1 cellular context compared by ENCODE assay signal in the genomic region with DNA sequence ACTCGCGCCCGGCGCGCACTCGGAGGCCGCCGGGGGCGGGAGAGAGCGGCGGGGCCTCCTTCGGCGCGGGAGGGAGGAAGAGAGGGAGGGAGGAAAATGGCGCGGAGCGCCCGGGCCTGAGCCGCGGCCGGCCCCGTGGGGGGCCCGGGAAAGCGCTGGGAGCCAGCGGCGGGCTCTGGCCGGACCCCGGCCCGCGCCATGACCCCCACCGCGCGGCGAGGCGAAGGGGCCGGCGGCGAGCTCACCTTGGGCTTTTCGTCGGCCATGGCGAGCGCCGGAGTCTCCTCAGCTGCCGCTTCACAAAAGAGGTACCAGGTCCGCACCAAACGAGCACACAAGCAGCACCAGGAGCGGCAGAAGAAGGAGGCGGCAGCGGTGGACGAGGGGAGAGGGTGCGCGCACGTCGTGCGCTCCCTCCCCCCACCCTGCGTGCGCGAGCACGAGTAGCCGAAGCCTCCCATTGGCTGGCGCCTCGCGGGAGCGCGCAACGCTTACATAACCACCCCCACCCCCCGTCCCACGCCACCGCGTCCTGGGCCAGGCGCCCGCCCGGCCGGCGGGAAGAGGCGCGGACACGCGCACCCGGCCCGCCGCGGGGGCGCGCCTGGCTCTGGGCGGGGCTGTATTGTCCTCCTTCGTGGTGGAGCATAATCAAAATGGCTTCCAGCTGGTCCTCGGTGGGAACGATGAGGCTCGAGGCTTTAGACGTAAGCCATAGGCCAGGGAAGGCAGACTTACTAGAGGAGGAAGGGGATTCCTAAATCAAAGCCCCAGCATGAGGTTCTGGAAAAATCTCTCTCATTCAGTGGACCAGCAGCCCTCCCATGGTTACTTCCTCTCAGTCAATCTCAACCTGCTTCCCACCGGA.
A peak's percentile ranks its signal among the peaks of the same experiment; 100 is the strongest.
TF ChIP-seq lines count a peak whose summit lies in the region.

A gene (minus strand): TSS at position 391 of the 868 bp plus-strand sequence. CDS start 125 bp downstream, at position 266.

TF ChIP-seq in HepG2, 621 proteins besides CTCF, POLR2A, EP300 and RAD21 (continued from another document and continues in another):
- TF ChIP-seq FOXC1 (CRISPR knock-in tag; IDR thresholded peaks at IDR 0.05; ENCODE audit: borderline replicate concordance) = 0 out of 2 replicates have a peak, but pooled peaks have one; percentile 34
- TF ChIP-seq, protein P1, sequence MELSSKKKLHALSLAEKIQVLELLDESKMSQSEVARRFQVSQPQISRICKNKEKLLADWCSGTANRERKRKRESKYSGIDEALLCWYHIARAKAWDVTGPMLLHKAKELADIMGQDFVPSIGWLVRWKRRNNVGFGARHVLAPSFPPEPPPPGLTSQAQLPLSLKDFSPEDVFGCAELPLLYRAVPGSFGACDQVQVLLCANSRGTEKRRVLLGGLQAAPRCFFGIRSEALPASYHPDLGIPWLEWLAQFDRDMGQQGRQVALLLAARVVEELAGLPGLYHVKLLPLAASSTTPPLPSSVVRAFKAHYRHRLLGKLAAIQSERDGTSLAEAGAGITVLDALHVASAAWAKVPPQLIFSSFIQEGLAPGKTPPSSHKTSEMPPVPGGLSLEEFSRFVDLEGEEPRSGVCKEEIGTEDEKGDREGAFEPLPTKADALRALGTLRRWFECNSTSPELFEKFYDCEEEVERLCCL (CRISPR knock-in tag; IDR thresholded peaks at IDR 0.05; ENCODE audit: borderline replicate concordance) = no peak
- TF ChIP-seq ZMYM4 (CRISPR knock-in tag; IDR thresholded peaks at IDR 0.05) = peak; percentile 65
- TF ChIP-seq, protein P2, sequence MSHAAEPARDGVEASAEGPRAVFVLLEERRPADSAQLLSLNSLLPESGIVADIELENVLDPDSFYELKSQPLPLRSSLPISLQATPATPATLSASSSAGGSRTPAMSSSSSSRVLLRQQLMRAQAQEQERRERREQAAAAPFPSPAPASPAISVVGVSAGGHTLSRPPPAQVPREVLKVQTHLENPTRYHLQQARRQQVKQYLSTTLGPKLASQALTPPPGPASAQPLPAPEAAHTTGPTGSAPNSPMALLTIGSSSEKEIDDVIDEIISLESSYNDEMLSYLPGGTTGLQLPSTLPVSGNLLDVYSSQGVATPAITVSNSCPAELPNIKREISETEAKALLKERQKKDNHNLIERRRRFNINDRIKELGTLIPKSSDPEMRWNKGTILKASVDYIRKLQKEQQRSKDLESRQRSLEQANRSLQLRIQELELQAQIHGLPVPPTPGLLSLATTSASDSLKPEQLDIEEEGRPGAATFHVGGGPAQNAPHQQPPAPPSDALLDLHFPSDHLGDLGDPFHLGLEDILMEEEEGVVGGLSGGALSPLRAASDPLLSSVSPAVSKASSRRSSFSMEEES (CRISPR knock-in tag; IDR thresholded peaks at IDR 0.05) = no peak
- TF ChIP-seq, protein P3, sequence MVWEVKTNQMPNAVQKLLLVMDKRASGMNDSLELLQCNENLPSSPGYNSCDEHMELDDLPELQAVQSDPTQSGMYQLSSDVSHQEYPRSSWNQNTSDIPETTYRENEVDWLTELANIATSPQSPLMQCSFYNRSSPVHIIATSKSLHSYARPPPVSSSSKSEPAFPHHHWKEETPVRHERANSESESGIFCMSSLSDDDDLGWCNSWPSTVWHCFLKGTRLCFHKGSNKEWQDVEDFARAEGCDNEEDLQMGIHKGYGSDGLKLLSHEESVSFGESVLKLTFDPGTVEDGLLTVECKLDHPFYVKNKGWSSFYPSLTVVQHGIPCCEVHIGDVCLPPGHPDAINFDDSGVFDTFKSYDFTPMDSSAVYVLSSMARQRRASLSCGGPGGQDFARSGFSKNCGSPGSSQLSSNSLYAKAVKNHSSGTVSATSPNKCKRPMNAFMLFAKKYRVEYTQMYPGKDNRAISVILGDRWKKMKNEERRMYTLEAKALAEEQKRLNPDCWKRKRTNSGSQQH (CRISPR knock-in tag; IDR thresholded peaks at IDR 0.05; ENCODE audit: low read depth) = peak; percentile 13; the same call in 1 of the 2 replicates
- TF ChIP-seq ZNF343 (CRISPR knock-in tag; IDR thresholded peaks at IDR 0.05) = no peak; the same call in 1 of the 2 replicates
- TF ChIP-seq POLR2G (IDR thresholded peaks at IDR 0.05; ENCODE audit: low read depth, low read length) = peak; percentile 77
- TF ChIP-seq, protein P4, sequence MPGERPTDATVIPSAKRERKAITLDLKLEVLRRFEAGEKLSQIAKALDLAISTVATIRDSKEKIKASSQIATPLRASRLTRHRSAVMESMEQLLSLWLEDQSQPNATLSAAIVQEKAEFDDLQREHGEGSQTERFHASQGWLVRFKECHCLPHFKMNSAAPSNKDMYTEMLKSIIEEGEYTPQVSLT (CRISPR knock-in tag; IDR thresholded peaks at IDR 0.05; ENCODE audit: borderline replicate concordance, low read depth) = no peak
- TF ChIP-seq REL (CRISPR knock-in tag; conservative IDR thresholded peaks at IDR 0.05) = peak; percentile 13; the same call in 1 of the 2 replicates
- no peak for TF ChIP-seq NONO (IDR thresholded peaks at IDR 0.05)
- TF ChIP-seq NONO (CRISPR knock-in tag; conservative IDR thresholded peaks at IDR 0.05) = peak; percentile 80
- TF ChIP-seq KDM3A (CRISPR knock-in tag; IDR thresholded peaks at IDR 0.05; ENCODE audit: low read depth) = peak; percentile 21
- TF ChIP-seq, protein P5, sequence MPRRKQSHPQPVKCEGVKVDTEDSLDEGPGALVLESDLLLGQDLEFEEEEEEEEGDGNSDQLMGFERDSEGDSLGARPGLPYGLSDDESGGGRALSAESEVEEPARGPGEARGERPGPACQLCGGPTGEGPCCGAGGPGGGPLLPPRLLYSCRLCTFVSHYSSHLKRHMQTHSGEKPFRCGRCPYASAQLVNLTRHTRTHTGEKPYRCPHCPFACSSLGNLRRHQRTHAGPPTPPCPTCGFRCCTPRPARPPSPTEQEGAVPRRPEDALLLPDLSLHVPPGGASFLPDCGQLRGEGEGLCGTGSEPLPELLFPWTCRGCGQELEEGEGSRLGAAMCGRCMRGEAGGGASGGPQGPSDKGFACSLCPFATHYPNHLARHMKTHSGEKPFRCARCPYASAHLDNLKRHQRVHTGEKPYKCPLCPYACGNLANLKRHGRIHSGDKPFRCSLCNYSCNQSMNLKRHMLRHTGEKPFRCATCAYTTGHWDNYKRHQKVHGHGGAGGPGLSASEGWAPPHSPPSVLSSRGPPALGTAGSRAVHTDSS (CRISPR knock-in tag; conservative IDR thresholded peaks at IDR 0.05) = no peak
- no peak for TF ChIP-seq IRX3 (CRISPR knock-in tag; IDR thresholded peaks at IDR 0.05; ENCODE audit: borderline replicate concordance, low read depth)
- 0 out of 2 replicates have a peak, but pooled peaks have one; percentile 51 for TF ChIP-seq SP2 (CRISPR knock-in tag; IDR thresholded peaks at IDR 0.05)
- TF ChIP-seq, protein P6, sequence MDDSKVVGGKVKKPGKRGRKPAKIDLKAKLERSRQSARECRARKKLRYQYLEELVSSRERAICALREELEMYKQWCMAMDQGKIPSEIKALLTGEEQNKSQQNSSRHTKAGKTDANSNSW (CRISPR knock-in tag; IDR thresholded peaks at IDR 0.05; ENCODE audit: borderline replicate concordance) = no peak
- TF ChIP-seq ZNF709 (CRISPR knock-in tag; IDR thresholded peaks at IDR 0.05) = 0 out of 2 replicates have a peak, but pooled peaks have one; percentile 32
- no peak; the same call in none of the 2 replicates for TF ChIP-seq PHF20 (CRISPR knock-in tag; IDR thresholded peaks at IDR 0.05)
- peak; percentile 90; the same call in 1 of the 2 replicates for TF ChIP-seq ZIK1 (CRISPR knock-in tag; IDR thresholded peaks at IDR 0.05; ENCODE audit: borderline replicate concordance, low read depth)
- TF ChIP-seq, protein P7, sequence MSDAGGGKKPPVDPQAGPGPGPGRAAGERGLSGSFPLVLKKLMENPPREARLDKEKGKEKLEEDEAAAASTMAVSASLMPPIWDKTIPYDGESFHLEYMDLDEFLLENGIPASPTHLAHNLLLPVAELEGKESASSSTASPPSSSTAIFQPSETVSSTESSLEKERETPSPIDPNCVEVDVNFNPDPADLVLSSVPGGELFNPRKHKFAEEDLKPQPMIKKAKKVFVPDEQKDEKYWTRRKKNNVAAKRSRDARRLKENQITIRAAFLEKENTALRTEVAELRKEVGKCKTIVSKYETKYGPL (CRISPR knock-in tag; IDR thresholded peaks at IDR 0.05) = peak; percentile 77
- TF ChIP-seq ZNF350 (CRISPR knock-in tag; IDR thresholded peaks at IDR 0.05; ENCODE audit: borderline replicate concordance, low read depth) = no peak
- no peak for TF ChIP-seq ATAD3A (CRISPR knock-in tag; IDR thresholded peaks at IDR 0.05)
- no peak for TF ChIP-seq CBX5 (CRISPR knock-in tag; IDR thresholded peaks at IDR 0.05; ENCODE audit: borderline replicate concordance)
- TF ChIP-seq GTF2F1 (IDR thresholded peaks at IDR 0.05; ENCODE audit: low read length) = no peak
- no peak for TF ChIP-seq FOXP1 (IDR thresholded peaks at IDR 0.05)
- TF ChIP-seq FOXP1 (CRISPR knock-in tag; IDR thresholded peaks at IDR 0.05) = no peak; the same call in 1 of the 2 replicates
- 0 out of 2 replicates have a peak, but pooled peaks have one; percentile 3 for TF ChIP-seq STAG1 (CRISPR knock-in tag; IDR thresholded peaks at IDR 0.05)
- no peak for TF ChIP-seq EEA1 (CRISPR knock-in tag; IDR thresholded peaks at IDR 0.05; ENCODE audit: borderline replicate concordance)
- no peak for TF ChIP-seq PCBP1 (IDR thresholded peaks at IDR 0.05; ENCODE audit: borderline replicate concordance, low read depth, low read length)
- no peak for TF ChIP-seq SNAPC2 (CRISPR knock-in tag; IDR thresholded peaks at IDR 0.05)
- TF ChIP-seq ZNF577 (CRISPR knock-in tag; IDR thresholded peaks at IDR 0.05; ENCODE audit: borderline replicate concordance, low read depth) = no peak
- TF ChIP-seq, protein P8, sequence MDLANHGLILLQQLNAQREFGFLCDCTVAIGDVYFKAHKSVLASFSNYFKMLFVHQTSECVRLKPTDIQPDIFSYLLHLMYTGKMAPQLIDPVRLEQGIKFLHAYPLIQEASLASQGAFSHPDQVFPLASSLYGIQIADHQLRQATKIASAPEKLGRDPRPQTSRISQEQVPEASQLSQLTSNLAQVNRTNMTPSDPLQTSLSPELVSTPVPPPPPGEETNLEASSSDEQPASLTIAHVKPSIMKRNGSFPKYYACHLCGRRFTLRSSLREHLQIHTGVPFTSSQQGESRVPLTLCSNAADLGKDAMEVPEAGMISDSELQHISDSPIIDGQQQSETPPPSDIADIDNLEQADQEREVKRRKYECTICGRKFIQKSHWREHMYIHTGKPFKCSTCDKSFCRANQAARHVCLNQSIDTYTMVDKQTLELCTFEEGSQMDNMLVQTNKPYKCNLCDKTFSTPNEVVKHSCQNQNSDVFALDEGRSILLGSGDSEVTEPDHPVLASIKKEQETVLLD (CRISPR knock-in tag; IDR thresholded peaks at IDR 0.05; ENCODE audit: low read depth) = peak; percentile 34; the same call in 1 of the 2 replicates
- TF ChIP-seq BORCS8-MEF2B (CRISPR knock-in tag; IDR thresholded peaks at IDR 0.05) = peak; percentile 14; the same call in 1 of the 2 replicates
- no peak for TF ChIP-seq PHB2 (IDR thresholded peaks at IDR 0.05; ENCODE audit: partially characterized antibody)
- TF ChIP-seq ZNF768 (CRISPR knock-in tag; IDR thresholded peaks at IDR 0.05) = peak; percentile 71
- TF ChIP-seq CREM (IDR thresholded peaks at IDR 0.05) = no peak
- TF ChIP-seq CREM (CRISPR knock-in tag; IDR thresholded peaks at IDR 0.05) = no peak
- TF ChIP-seq NCOA1 (CRISPR knock-in tag; IDR thresholded peaks at IDR 0.05) = no peak
- TF ChIP-seq, protein P9, sequence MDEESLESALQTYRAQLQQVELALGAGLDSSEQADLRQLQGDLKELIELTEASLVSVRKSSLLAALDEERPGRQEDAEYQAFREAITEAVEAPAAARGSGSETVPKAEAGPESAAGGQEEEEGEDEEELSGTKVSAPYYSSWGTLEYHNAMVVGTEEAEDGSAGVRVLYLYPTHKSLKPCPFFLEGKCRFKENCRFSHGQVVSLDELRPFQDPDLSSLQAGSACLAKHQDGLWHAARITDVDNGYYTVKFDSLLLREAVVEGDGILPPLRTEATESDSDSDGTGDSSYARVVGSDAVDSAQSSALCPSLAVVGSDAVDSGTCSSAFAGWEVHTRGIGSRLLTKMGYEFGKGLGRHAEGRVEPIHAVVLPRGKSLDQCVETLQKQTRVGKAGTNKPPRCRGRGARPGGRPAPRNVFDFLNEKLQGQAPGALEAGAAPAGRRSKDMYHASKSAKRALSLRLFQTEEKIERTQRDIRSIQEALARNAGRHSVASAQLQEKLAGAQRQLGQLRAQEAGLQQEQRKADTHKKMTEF (CRISPR knock-in tag; IDR thresholded peaks at IDR 0.05) = no peak; the same call in 1 of the 2 replicates
- TF ChIP-seq, protein P10, sequence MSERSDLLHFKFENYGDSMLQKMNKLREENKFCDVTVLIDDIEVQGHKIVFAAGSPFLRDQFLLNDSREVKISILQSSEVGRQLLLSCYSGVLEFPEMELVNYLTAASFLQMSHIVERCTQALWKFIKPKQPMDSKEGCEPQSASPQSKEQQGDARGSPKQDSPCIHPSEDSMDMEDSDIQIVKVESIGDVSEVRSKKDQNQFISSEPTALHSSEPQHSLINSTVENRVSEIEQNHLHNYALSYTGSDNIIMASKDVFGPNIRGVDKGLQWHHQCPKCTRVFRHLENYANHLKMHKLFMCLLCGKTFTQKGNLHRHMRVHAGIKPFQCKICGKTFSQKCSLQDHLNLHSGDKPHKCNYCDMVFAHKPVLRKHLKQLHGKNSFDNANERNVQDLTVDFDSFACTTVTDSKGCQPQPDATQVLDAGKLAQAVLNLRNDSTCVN (CRISPR knock-in tag; IDR thresholded peaks at IDR 0.05; ENCODE audit: borderline replicate concordance) = peak; percentile 83; the same call in 1 of the 2 replicates
- TF ChIP-seq, protein P11, sequence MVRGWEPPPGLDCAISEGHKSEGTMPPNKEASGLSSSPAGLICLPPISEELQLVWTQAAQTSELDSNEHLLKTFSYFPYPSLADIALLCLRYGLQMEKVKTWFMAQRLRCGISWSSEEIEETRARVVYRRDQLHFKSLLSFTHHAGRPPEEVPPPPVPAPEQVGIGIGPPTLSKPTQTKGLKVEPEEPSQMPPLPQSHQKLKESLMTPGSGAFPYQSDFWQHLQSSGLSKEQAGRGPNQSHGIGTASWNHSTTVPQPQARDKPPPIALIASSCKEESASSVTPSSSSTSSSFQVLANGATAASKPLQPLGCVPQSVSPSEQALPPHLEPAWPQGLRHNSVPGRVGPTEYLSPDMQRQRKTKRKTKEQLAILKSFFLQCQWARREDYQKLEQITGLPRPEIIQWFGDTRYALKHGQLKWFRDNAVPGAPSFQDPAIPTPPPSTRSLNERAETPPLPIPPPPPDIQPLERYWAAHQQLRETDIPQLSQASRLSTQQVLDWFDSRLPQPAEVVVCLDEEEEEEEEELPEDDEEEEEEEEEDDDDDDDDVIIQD (CRISPR knock-in tag; IDR thresholded peaks at IDR 0.05; ENCODE audit: low read depth) = no peak
- no peak for TF ChIP-seq ZKSCAN5 (CRISPR knock-in tag; IDR thresholded peaks at IDR 0.05)
- TF ChIP-seq, protein P12, sequence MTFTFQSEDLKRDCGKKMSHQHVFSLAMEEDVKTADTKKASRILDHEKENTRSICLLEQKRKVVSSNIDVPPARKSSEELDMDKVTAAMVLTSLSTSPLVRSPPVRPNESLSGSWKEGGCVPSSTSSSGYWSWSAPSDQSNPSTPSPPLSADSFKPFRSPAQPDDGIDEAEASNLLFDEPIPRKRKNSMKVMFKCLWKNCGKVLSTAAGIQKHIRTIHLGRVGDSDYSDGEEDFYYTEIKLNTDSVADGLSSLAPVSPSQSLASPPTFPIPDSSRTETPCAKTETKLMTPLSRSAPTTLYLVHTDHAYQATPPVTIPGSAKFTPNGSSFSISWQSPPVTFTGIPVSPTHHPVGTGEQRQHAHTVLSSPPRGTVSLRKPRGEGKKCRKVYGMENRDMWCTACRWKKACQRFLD (CRISPR knock-in tag; IDR thresholded peaks at IDR 0.05; ENCODE audit: borderline replicate concordance) = no peak
- peak; percentile 86 for TF ChIP-seq TMF1 (CRISPR knock-in tag; IDR thresholded peaks at IDR 0.05; ENCODE audit: low read depth)
- 0 out of 2 replicates have a peak, but pooled peaks have one; percentile 33 for TF ChIP-seq NCOA2 (CRISPR knock-in tag; IDR thresholded peaks at IDR 0.05)
- TF ChIP-seq ZBTB7B (CRISPR knock-in tag; IDR thresholded peaks at IDR 0.05) = no peak
- peak; percentile 80 for TF ChIP-seq ZFX (CRISPR knock-in tag; IDR thresholded peaks at IDR 0.05; ENCODE audit: low read depth)
- TF ChIP-seq PRMT3 (CRISPR knock-in tag; IDR thresholded peaks at IDR 0.05; ENCODE audit: borderline replicate concordance, low read depth) = peak; percentile 37; the same call in 1 of the 2 replicates
